ENCODE assay signal across 8 cellular contexts in genomic region chr6:5998741-5999687, GRCh38. TPM values are rescaled to one million over a fixed set of nuclear protein-coding genes. Genes with fewer than 3 reads are reported as not detected.
DNase-seq lines count a peak whose midpoint lies in the region; FAIRE-seq and TF ChIP-seq lines count a peak whose summit lies in the region.

No MANE protein-coding gene starts in this region.

- peak overlapping the region; percentile 98 for H3K27ac Mint-ChIP-seq in endothelial cell (ENCODE audit: unreplicated experiment)

- no peaks in the 10 kb centered on the region for H3K9me3 Mint-ChIP-seq in endothelial cell (ENCODE audit: unreplicated experiment)

- H3K36me3 Mint-ChIP-seq in endothelial cell (ENCODE audit: low read depth, unreplicated experiment): peaks cover 29% of the 10 kb centered on the region

- H2AFZ ChIP-seq in neural cell (ENCODE audit: low read depth, low read length) (no peak overlapping the region), MM.1S (ENCODE audit: low read length) (no peak overlapping the region)

- no peak overlapping the region for H3K27ac ChIP-seq in BLaER1 treated with 17β-estradiol and CSF1 and Interleukin-3, amounts not matched to agents 10 nM and 100 nM
- H3K27ac ChIP-seq in neural cell (ENCODE audit: low read length) (no peak overlapping the region), MM.1S (ENCODE audit: low read length) (no peak overlapping the region)

- H3K4me2 ChIP-seq in BLaER1 treated with 17β-estradiol and CSF1 and Interleukin-3, amounts not matched to agents 10 nM and 100 nM: peak overlapping the region in 10 of 11 experiments; percentile 7 to 89 (median 45); a peak in 18 of 22 replicates
- H3K4me2 ChIP-seq in neural cell (ENCODE audit: low read length): no peak overlapping the region
- no peak overlapping the region for H3K4me2 ChIP-seq in MM.1S (ENCODE audit: low read depth, low read length)

- peaks cover 6 to 43% (median 25%) of the 10 kb centered on the region in 11 experiments; a peak in 21 of 22 replicates for H3K9me3 ChIP-seq in BLaER1 treated with 17β-estradiol and CSF1 and Interleukin-3, amounts not matched to agents 10 nM and 100 nM (replicated peaks in 1 of 11)
- H3K9me3 ChIP-seq in neural cell (ENCODE audit: low read length): peaks cover 9% of the 10 kb centered on the region
- no peaks in the 10 kb centered on the region for H3K9me3 ChIP-seq in MM.1S (replicated peaks; ENCODE audit: insufficient read depth, low read length)

- FAIRE-seq in urothelium cell line (lab: Jason Lieb, UNC): no peak

- H3K4me3 Mint-ChIP-seq in endothelial cell (ENCODE audit: unreplicated experiment): peak overlapping the region; percentile 95

- TF ChIP-seq EP300 in neural cell (conservative IDR thresholded peaks at IDR 0.05; ENCODE audit: poor library complexity, severe bottlenecking): no peak

- H3F3A ChIP-seq in neural cell (ENCODE audit: insufficient read depth, low read length, poor library complexity, severe bottlenecking) (no peaks in the 10 kb centered on the region), MM.1S (ENCODE audit: insufficient read depth, low read length) (peaks cover 14% of the 10 kb centered on the region)

- H3K9me2 ChIP-seq in neural cell (ENCODE audit: insufficient read depth, low read length) (no peaks in the 10 kb centered on the region), MM.1S (replicated peaks; ENCODE audit: insufficient read depth, low read length) (no peaks in the 10 kb centered on the region)

- H4K20me1 ChIP-seq in BLaER1 treated with 17β-estradiol and CSF1 and Interleukin-3, amounts not matched to agents 10 nM and 100 nM: peaks cover 0 to 97% (median 78%) of the 10 kb centered on the region in 11 experiments; a peak in 18 of 22 replicates
- H4K20me1 ChIP-seq in neural cell (ENCODE audit: insufficient read depth) (no peaks in the 10 kb centered on the region), MM.1S (ENCODE audit: insufficient read depth, low read length) (no peaks in the 10 kb centered on the region)

- H3K79me2 ChIP-seq in neural cell (replicated peaks; ENCODE audit: insufficient read depth, low read length) (no peaks in the 10 kb centered on the region), MM.1S (ENCODE audit: low read length) (0 out of 2 replicates have a peak, but pooled peaks cover 4% of the 10 kb centered on the region)

- DNase-seq in NCI-H2171 (lab: John Stamatoyannopoulos, UW): peak; percentile 4
- peak; percentile 63 for DNase-seq in endothelial cell (ENCODE audit: low spot score)
- no peak for DNase-seq in GF-D8 (lab: John Stamatoyannopoulos, UW)
- no peak for DNase-seq in urothelium cell line (ENCODE audit: low spot score)
- no peak for DNase-seq in germinal center (ENCODE audit: low spot score)
- DNase-seq in MM.1S: no peak

- peaks cover 99 to 100% (median 100%) of the 10 kb centered on the region in 11 experiments for H3K27me3 ChIP-seq in BLaER1 treated with 17β-estradiol and CSF1 and Interleukin-3, amounts not matched to agents 10 nM and 100 nM
- H3K27me3 ChIP-seq in neural cell (ENCODE audit: insufficient read depth, low read depth, low read length): peaks cover 100% of the 10 kb centered on the region
- no peaks in the 10 kb centered on the region for H3K27me3 ChIP-seq in MM.1S (replicated peaks; ENCODE audit: insufficient read depth, low read length)

- peaks cover 26 to 56% (median 36%) of the 10 kb centered on the region in 10 experiments for H3K4me1 ChIP-seq in BLaER1 treated with 17β-estradiol and CSF1 and Interleukin-3, amounts not matched to agents 10 nM and 100 nM
- H3K4me1 ChIP-seq in MM.1S (ENCODE audit: low read length): no peaks in the 10 kb centered on the region

- no peak for TF ChIP-seq RAD21 in neural cell (conservative IDR thresholded peaks at IDR 0.05)

- peaks cover 62% of the 10 kb centered on the region for H3K4me1 Mint-ChIP-seq in endothelial cell (ENCODE audit: unreplicated experiment)

- 0 out of 22 replicates have a peak overlapping the region, but pooled peaks of 1 of the 11 experiments have one; percentile 21 for H3K9ac ChIP-seq in BLaER1 treated with 17β-estradiol and CSF1 and Interleukin-3, amounts not matched to agents 10 nM and 100 nM
- H3K9ac ChIP-seq in neural cell (ENCODE audit: low read length): no peak overlapping the region
- no peak overlapping the region for H3K9ac ChIP-seq in MM.1S (ENCODE audit: low read length)

- H3K36me3 ChIP-seq in BLaER1 treated with 17β-estradiol and CSF1 and Interleukin-3, amounts not matched to agents 10 nM and 100 nM: no peaks in the 10 kb centered on the region
- H3K36me3 ChIP-seq in neural cell (ENCODE audit: insufficient read depth, low read length) (no peaks in the 10 kb centered on the region), MM.1S (replicated peaks; ENCODE audit: insufficient read depth, low read length) (no peaks in the 10 kb centered on the region)

- peaks cover 30% of the 10 kb centered on the region for H3K27me3 Mint-ChIP-seq in endothelial cell (ENCODE audit: unreplicated experiment)

- peak overlapping the region in 6 of 10 experiments; percentile 21 to 38 (median 28); a peak in 12 of 20 replicates for H3K4me3 ChIP-seq in BLaER1 treated with 17β-estradiol and CSF1 and Interleukin-3, amounts not matched to agents 10 nM and 100 nM
- H3K4me3 ChIP-seq in neural cell (ENCODE audit: low read length) (peak overlapping the region; percentile 17), MM.1S (ENCODE audit: low read length) (no peak overlapping the region)

- no peak for TF ChIP-seq CTCF in endothelial cell (IDR thresholded peaks at IDR 0.05; ENCODE audit: unreplicated experiment)
- TF ChIP-seq CTCF in neural cell (IDR thresholded peaks at IDR 0.05; ENCODE audit: poor library complexity, severe bottlenecking): peak; percentile 10
- TF ChIP-seq CTCF in MM.1S (IDR thresholded peaks at IDR 0.05; ENCODE audit: low read length): no peak

TF ChIP-seq in neural cell, 6 proteins besides CTCF, POLR2A, EP300 and RAD21:
- TF ChIP-seq MXI1 (conservative IDR thresholded peaks at IDR 0.05; ENCODE audit: poor library complexity, severe bottlenecking) (no peak), POLR2AphosphoS5 (IDR thresholded peaks at IDR 0.05) (peak; percentile 56), TAF1 (IDR thresholded peaks at IDR 0.05; ENCODE audit: low read depth) (no peak), REST (IDR thresholded peaks at IDR 0.05; ENCODE audit: borderline replicate concordance) (no peak), SMC3 (conservative IDR thresholded peaks at IDR 0.05; ENCODE audit: poor library complexity) (no peak), EZH2 (IDR thresholded peaks at IDR 0.05; ENCODE audit: borderline replicate concordance, insufficient read depth, low read length, poor library complexity, severe bottlenecking) (peak; percentile 85)

RNA-seq across cellular contexts. Expression of gene NRN1, which starts 7.7 kb away (rescaled TPM):
- 39.6 TPM for total RNA-seq in endothelial cell (ENCODE audit: unreplicated experiment)
- 3.5 and 4.4 TPM in 2 replicates for polyA plus RNA-seq in neural cell
- 2.0 and 2.2 TPM in 2 replicates for polyA minus RNA-seq in neural cell

Comparison
In these comparisons a context has a peak if more than half of its experiments do, and no peak if none do; other contexts are left out.
1. H3K4me2 ChIP-seq: peak in BLaER1 treated with 17β-estradiol and CSF1 and Interleukin-3, amounts not matched to agents 10 nM and 100 nM (10 of 11); none in neural cell (single experiment) and MM.1S (single experiment).
2. DNase-seq: peak in NCI-H2171 (single experiment) and endothelial cell (single experiment); none in GF-D8 (single experiment), urothelium cell line (single experiment), germinal center (single experiment) and MM.1S (single experiment).